22 cellular contexts compared by ENCODE assay signal in genomic region chr3:76900571-76900970, GRCh38.
"Had no signal": no experiment of that assay in that cellular context is flagged by ENCODE, and none has a peak within 500 bp of the region (broad histone marks: within the 10 kb centered on the region; RNA-seq: fewer than 3 reads in every experiment).

No MANE protein-coding gene starts in this region.

- H3K4me1 ChIP-seq: gastrocnemius medialis, psoas muscle, stomach, transverse colon had no signal

- H3K27me3 ChIP-seq: gastrocnemius medialis, neutrophil, stomach, transverse colon had no signal

- H3K36me3 ChIP-seq: gastrocnemius medialis, neutrophil, stomach, thoracic aorta, transverse colon had no signal

- H3K27ac ChIP-seq: coronary artery, gastrocnemius medialis, neutrophil, psoas muscle, stomach, thoracic aorta, transverse colon had no signal

- H3K36me3 Mint-ChIP-seq: naive thymus-derived CD4-positive, alpha-beta T cell; stimulated activated naive B cell treated with anti-CD40 and anti-IgM and Interleukin-4, amounts not matched to agents 10 μg/mL and 1 μg/mL and 100 μg/mL, for 72 hours had no signal

- H3K9me3 ChIP-seq: gastrocnemius medialis, neutrophil, psoas muscle, stomach, thoracic aorta, transverse colon had no signal

- DNase-seq: effector CD4-positive, alpha-beta T cell; endodermal cell; erythroblast; gastrocnemius medialis; glutamatergic neuron; left colon; left ventricle myocardium superior; mesendoderm; naive thymus-derived CD4-positive, alpha-beta T cell; nephron progenitor cell; psoas muscle; stimulated activated CD4-positive, alpha-beta T cell treated with anti-CD3 and anti-CD28 coated beads, Interleukin-2, amount 100 ng/mL, for 24 hours; stimulated activated CD4-positive, alpha-beta T cell treated with anti-CD3 and anti-CD28 coated beads, Interleukin-4, amount 100 ng/mL, for 4 hours; stimulated activated naive B cell treated with anti-CD40 and anti-IgM and Interleukin-4, amounts not matched to agents 10 μg/mL and 1 μg/mL and 100 μg/mL, for 72 hours; stomach; substantia nigra; transverse colon had no signal

- H3K4me1 Mint-ChIP-seq: endodermal cell; naive thymus-derived CD4-positive, alpha-beta T cell; stimulated activated naive B cell treated with anti-CD40 and anti-IgM and Interleukin-4, amounts not matched to agents 10 μg/mL and 1 μg/mL and 100 μg/mL, for 72 hours had no signal

- H3K4me3 ChIP-seq: coronary artery, gastrocnemius medialis, lung, psoas muscle, stomach, thoracic aorta, transverse colon had no signal

- ATAC-seq: gastrocnemius medialis; left colon; left ventricle myocardium superior; naive thymus-derived CD4-positive, alpha-beta T cell; psoas muscle; sciatic nerve; stimulated activated naive B cell treated with anti-CD40 and anti-IgM and Interleukin-4, amounts not matched to agents 10 μg/mL and 1 μg/mL and 100 μg/mL, for 72 hours had no signal

- H3K4me3 Mint-ChIP-seq: endodermal cell; naive thymus-derived CD4-positive, alpha-beta T cell; nephron progenitor cell; stimulated activated naive B cell treated with anti-CD40 and anti-IgM and Interleukin-4, amounts not matched to agents 10 μg/mL and 1 μg/mL and 100 μg/mL, for 72 hours had no signal

- H3K27ac Mint-ChIP-seq: endodermal cell; naive thymus-derived CD4-positive, alpha-beta T cell; stimulated activated naive B cell treated with anti-CD40 and anti-IgM and Interleukin-4, amounts not matched to agents 10 μg/mL and 1 μg/mL and 100 μg/mL, for 72 hours had no signal

- H3K27me3 Mint-ChIP-seq: naive thymus-derived CD4-positive, alpha-beta T cell; stimulated activated naive B cell treated with anti-CD40 and anti-IgM and Interleukin-4, amounts not matched to agents 10 μg/mL and 1 μg/mL and 100 μg/mL, for 72 hours had no signal
